8 cellular contexts compared by ENCODE assay signal in the genomic region with DNA sequence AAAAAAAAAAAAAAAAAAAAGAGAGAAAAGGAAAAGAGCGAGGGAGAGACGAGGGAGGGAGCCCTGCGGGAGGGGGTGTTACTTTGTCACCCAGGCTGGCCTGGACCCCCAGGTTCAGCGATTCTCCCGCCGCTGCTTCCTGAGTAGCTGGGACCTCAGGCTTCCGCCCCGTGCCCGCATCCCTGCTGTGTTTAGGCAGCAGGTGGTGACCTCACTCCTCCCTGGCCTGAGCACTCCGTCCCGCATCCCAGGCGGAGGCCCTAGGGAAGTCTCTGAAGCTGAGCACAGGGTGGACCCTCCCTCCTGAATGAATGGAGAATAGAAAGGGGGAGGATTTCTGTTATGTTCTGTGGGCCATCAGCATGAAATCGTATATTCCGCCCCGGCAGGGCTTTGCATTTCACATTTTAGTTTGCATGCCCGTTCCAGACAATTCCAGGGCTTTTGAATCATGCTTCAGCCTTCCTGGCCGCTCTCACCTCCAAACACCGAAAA. TPM values are rescaled to one million over a fixed set of nuclear protein-coding genes. Genes with fewer than 3 reads are reported as not detected.
DNase-seq lines count a peak whose midpoint lies in the region; ATAC-seq and TF ChIP-seq lines count a peak whose summit lies in the region.
"Not testable (repeated sequence)": the region's sequence is repeated elsewhere in the genome, so short reads cannot be mapped to it uniquely, and the experiment has no call there.

No MANE protein-coding gene starts in this region.

- H3F3A ChIP-seq in smooth muscle cell (ENCODE audit: low read depth), result not testable (repeated sequence)

- not testable (repeated sequence) for H3K9ac ChIP-seq in duodenal mucosa (ENCODE audit: low read depth in 1 of 2, low read length in 2 of 2); smooth muscle cell (ENCODE audit: low read depth)

- H3K9me3 ChIP-seq in OCI-LY7 (ENCODE audit: low read length); right cardiac atrium (ENCODE audit: control insufficient read depth, low read length); smooth muscle cell (replicated peaks; ENCODE audit: low read depth): not testable (repeated sequence)
- peaks cover 8 to 10% of the 10 kb centered on the region in 2 donors for H3K9me3 ChIP-seq in duodenal mucosa (ENCODE audit: control insufficient read depth in 1 of 2, low read length in 2 of 2)

- DNase-seq in AG04449 (ENCODE audit: low read depth, low spot score); OCI-LY7 (ENCODE audit: low spot score); naive B cell; smooth muscle cell (lab: John Stamatoyannopoulos, UW; ENCODE audit: unreplicated experiment): not testable (repeated sequence)
- DNase-seq in activated T-helper 1 cell treated with anti-CD3 and anti-CD28 coated beads, Interleukin-12 subunit alpha, Interleukin-12 subunit beta, Interleukin-2, Interleukin-4 antibody, amounts not matched to agents 30 ng/mL and 10 ng/mL and 1 ng/mL, durations not matched to agents 14 hours and 24 hours and 36 hours (ENCODE audit: low spot score), result peak; percentile 3
- DNase-seq in right cardiac atrium, result peak in 2 of 3 donors; percentile 24 to 69

- TSS peak; percentile 85 for BruUV-seq in OCI-LY7 (replicated peaks; lab: Mats Ljungman, UMichigan)

- peak overlapping the region; percentile 84 for H3K4me3 Mint-ChIP-seq in activated T-helper 1 cell treated with anti-CD3 and anti-CD28 coated beads, Interleukin-12 subunit alpha, Interleukin-12 subunit beta, Interleukin-2, Interleukin-4 antibody, amounts not matched to agents 30 ng/mL and 10 ng/mL and 1 ng/mL, durations not matched to agents 14 hours and 24 hours and 36 hours
- peak overlapping the region; percentile 88 to 98 (median 96) for H3K4me3 Mint-ChIP-seq in naive B cell

- intact Hi-C loops in OCI-LY7 (cut with micrococcal nuclease; ENCODE audit: unreplicated experiment), result loop anchor here (5.0 kb wide), 1 partner anchor 37 kb away; the partner anchor contains the start of gene ZNF701
- intact Hi-C loops in activated T-helper 1 cell treated with anti-CD3 and anti-CD28 coated beads, Interleukin-12 subunit alpha, Interleukin-12 subunit beta, Interleukin-2, Interleukin-4 antibody, amounts not matched to agents 30 ng/mL and 10 ng/mL and 1 ng/mL, durations not matched to agents 14 hours and 24 hours and 36 hours (cut with micrococcal nuclease), result loop anchor here (1.0 to 5.0 kb wide), 4 partner anchors 8 to 508 kb away; partner anchors contain the start of genes ZNF600, ZNF614 and ZNF808
- intact Hi-C loops in right cardiac atrium (cut with DNase I), result not testable (repeated sequence)

- H3K27me3 Mint-ChIP-seq in activated T-helper 1 cell treated with anti-CD3 and anti-CD28 coated beads, Interleukin-12 subunit alpha, Interleukin-12 subunit beta, Interleukin-2, Interleukin-4 antibody, amounts not matched to agents 30 ng/mL and 10 ng/mL and 1 ng/mL, durations not matched to agents 14 hours and 24 hours and 36 hours (ENCODE audit: insufficient read depth); naive B cell: not testable (repeated sequence)

- peaks cover 15% of the 10 kb centered on the region for H3K4me1 ChIP-seq in OCI-LY7 (ENCODE audit: insufficient read depth, low read length, poor library complexity, severe bottlenecking)
- H3K4me1 ChIP-seq in duodenal mucosa (ENCODE audit: control insufficient read depth in 1 of 2, insufficient read depth in 2 of 2, low read length in 2 of 2); right cardiac atrium (ENCODE audit: control insufficient read depth, insufficient read depth, low read length); smooth muscle cell (ENCODE audit: low read depth): not testable (repeated sequence)

- H3K27ac Mint-ChIP-seq in activated T-helper 1 cell treated with anti-CD3 and anti-CD28 coated beads, Interleukin-12 subunit alpha, Interleukin-12 subunit beta, Interleukin-2, Interleukin-4 antibody, amounts not matched to agents 30 ng/mL and 10 ng/mL and 1 ng/mL, durations not matched to agents 14 hours and 24 hours and 36 hours, result peak overlapping the region; percentile 88
- H3K27ac Mint-ChIP-seq in naive B cell, result peak overlapping the region in 4 of 6 donors; percentile 79 to 96 (median 94)

- TF ChIP-seq CTCF in AG04449 (IDR thresholded peaks at IDR 0.05; ENCODE audit: insufficient read depth, low read length, missing control alignments); OCI-LY7 (conservative IDR thresholded peaks at IDR 0.05; ENCODE audit: low read length); smooth muscle cell (IDR thresholded peaks at IDR 0.05; ENCODE audit: borderline replicate concordance, insufficient read depth, poor library complexity, severe bottlenecking): not testable (repeated sequence)

- 3% methylated on average over 18 of the region's 18 CpGs for WGBS in right cardiac atrium
- WGBS in smooth muscle cell (ENCODE audit: low lambda C conversion rate), result 5% methylated on average over 18 of the region's 18 CpGs

- H3K27ac ChIP-seq in OCI-LY7 (ENCODE audit: low read depth, low read length, poor library complexity, severe bottlenecking) (peak overlapping the region; percentile 76), right cardiac atrium (ENCODE audit: low read length) (peak overlapping the region; percentile 38)
- not testable (repeated sequence) for H3K27ac ChIP-seq in duodenal mucosa (ENCODE audit: low read depth, low read length); smooth muscle cell (ENCODE audit: low read depth)

- peaks cover 11% of the 10 kb centered on the region for H3K4me1 Mint-ChIP-seq in activated T-helper 1 cell treated with anti-CD3 and anti-CD28 coated beads, Interleukin-12 subunit alpha, Interleukin-12 subunit beta, Interleukin-2, Interleukin-4 antibody, amounts not matched to agents 30 ng/mL and 10 ng/mL and 1 ng/mL, durations not matched to agents 14 hours and 24 hours and 36 hours (ENCODE audit: low read depth)
- peaks cover 22 to 43% (median 33%) of the 10 kb centered on the region in 3 donors for H3K4me1 Mint-ChIP-seq in naive B cell

- POLR2A ChIA-PET in AG04449 (lab: Yijun Ruan, JAX); OCI-LY7 (lab: Charles Lee): not testable (repeated sequence)

- not testable (repeated sequence) for H2AFZ ChIP-seq in OCI-LY7 (ENCODE audit: low read length); smooth muscle cell (ENCODE audit: low read depth)

- peaks cover 51% of the 10 kb centered on the region for H3K36me3 ChIP-seq in OCI-LY7 (ENCODE audit: insufficient read depth, low read length)
- peaks cover 4 to 25% of the 10 kb centered on the region in 2 donors for H3K36me3 ChIP-seq in duodenal mucosa (ENCODE audit: control insufficient read depth in 1 of 2, insufficient read depth in 2 of 2, low read length in 2 of 2)
- not testable (repeated sequence) for H3K36me3 ChIP-seq in smooth muscle cell (ENCODE audit: low read depth)

- H3K9me3 Mint-ChIP-seq in activated T-helper 1 cell treated with anti-CD3 and anti-CD28 coated beads, Interleukin-12 subunit alpha, Interleukin-12 subunit beta, Interleukin-2, Interleukin-4 antibody, amounts not matched to agents 30 ng/mL and 10 ng/mL and 1 ng/mL, durations not matched to agents 14 hours and 24 hours and 36 hours, result peaks cover 18% of the 10 kb centered on the region
- peaks cover 0 to 15% (median 2%) of the 10 kb centered on the region in 7 donors for H3K9me3 Mint-ChIP-seq in naive B cell

- H3K9me2 ChIP-seq in OCI-LY7 (ENCODE audit: insufficient read depth, low read length), result not testable (repeated sequence)

- not testable (repeated sequence) for H4K20me1 ChIP-seq in OCI-LY7 (ENCODE audit: insufficient read depth, low read length)
- H4K20me1 ChIP-seq in smooth muscle cell (ENCODE audit: low read depth), result peaks cover 32% of the 10 kb centered on the region

- peaks cover 38% of the 10 kb centered on the region for H3K36me3 Mint-ChIP-seq in activated T-helper 1 cell treated with anti-CD3 and anti-CD28 coated beads, Interleukin-12 subunit alpha, Interleukin-12 subunit beta, Interleukin-2, Interleukin-4 antibody, amounts not matched to agents 30 ng/mL and 10 ng/mL and 1 ng/mL, durations not matched to agents 14 hours and 24 hours and 36 hours (ENCODE audit: low read depth)
- peaks cover 8 to 12% of the 10 kb centered on the region in 2 donors for H3K36me3 Mint-ChIP-seq in naive B cell

- CTCF ChIA-PET in AG04449 (lab: Yijun Ruan, JAX); OCI-LY7 (lab: Charles Lee; ENCODE audit: unreplicated experiment): not testable (repeated sequence)

- peak overlapping the region; percentile 66 for H3K4me3 ChIP-seq in AG04449 (ENCODE audit: low read depth, low read length)
- H3K4me3 ChIP-seq in OCI-LY7 (ENCODE audit: low read depth, low read length, poor library complexity, severe bottlenecking), result peak overlapping the region; percentile 79
- peak overlapping the region; percentile 50 to 66 for H3K4me3 ChIP-seq in duodenal mucosa (ENCODE audit: low read depth in 1 of 2, low read length in 2 of 2)
- peak overlapping the region; percentile 69 for H3K4me3 ChIP-seq in right cardiac atrium (ENCODE audit: low read length)
- peak overlapping the region; percentile 64 for H3K4me3 ChIP-seq in smooth muscle cell

- ATAC-seq in GM21723 (IDR thresholded peaks at IDR 0.05; ENCODE audit: unreplicated experiment) (peak; percentile 12), right cardiac atrium (peak in 1 of 2 donors; percentile 11), naive B cell (ENCODE audit: low read depth in 2 of 2) (peak; percentile 3 to 4)

- H3K4me2 ChIP-seq in OCI-LY7 (ENCODE audit: low read length) (peak overlapping the region; percentile 90), smooth muscle cell (peak overlapping the region; percentile 88)

- H3K27me3 ChIP-seq in duodenal mucosa (ENCODE audit: control insufficient read depth in 1 of 2, insufficient read depth in 2 of 2, low read length in 2 of 2); right cardiac atrium (ENCODE audit: control insufficient read depth, insufficient read depth); smooth muscle cell (ENCODE audit: low read depth): not testable (repeated sequence)

- H3K79me2 ChIP-seq in OCI-LY7 (ENCODE audit: insufficient read depth, low read depth, low read length), result peaks cover 59% of the 10 kb centered on the region
- H3K79me2 ChIP-seq in smooth muscle cell (ENCODE audit: low read depth), result peaks cover 52% of the 10 kb centered on the region

RNA-seq across cellular contexts. Expression of gene ZNF808, which starts 7.9 kb away (rescaled TPM):
- 26.9 and 46.6 TPM in 2 replicates for total RNA-seq in OCI-LY7 (2014; rRNA removed; shearing (Covaris generic))
- total RNA-seq in OCI-LY7 (2022) (29.2 and 33.7 TPM in 2 replicates), right cardiac atrium (10 to 100 TPM; 27.6 to 34.2 (median 30.3) TPM), smooth muscle cell (30.2 and 41.3 TPM in 2 replicates)
- total RNA-seq in activated T-helper 1 cell treated with anti-CD3 and anti-CD28 coated beads, Interleukin-12 subunit alpha, Interleukin-12 subunit beta, Interleukin-2, Interleukin-4 antibody, amounts not matched to agents 30 ng/mL and 10 ng/mL and 1 ng/mL, durations not matched to agents 14 hours and 24 hours and 36 hours, result 19.1 and 20.0 TPM in 2 replicates
- polyA plus RNA-seq in right cardiac atrium (9.0 TPM), naive B cell (ENCODE audit: low read depth in 6 of 6) (10 to 100 TPM in 2 of 6 donors, 1 to 10 TPM in 3, not detected in 1; 8.8 to 20.2 (median 9.7) TPM), smooth muscle cell (1.3 and 3.7 TPM in 2 replicates)

RNA-seq across cellular contexts. Expression of gene ZNF701, which starts 34.7 kb away (rescaled TPM):
- total RNA-seq in OCI-LY7 (2014; rRNA removed; shearing (Covaris generic)), result 18.0 and 18.1 TPM in 2 replicates
- total RNA-seq in OCI-LY7 (2022) (25.5 and 28.3 TPM in 2 replicates), right cardiac atrium (10 to 100 TPM; 16.2 to 19.7 (median 19.1) TPM), smooth muscle cell (10.0 and 11.3 TPM in 2 replicates)
- total RNA-seq in activated T-helper 1 cell treated with anti-CD3 and anti-CD28 coated beads, Interleukin-12 subunit alpha, Interleukin-12 subunit beta, Interleukin-2, Interleukin-4 antibody, amounts not matched to agents 30 ng/mL and 10 ng/mL and 1 ng/mL, durations not matched to agents 14 hours and 24 hours and 36 hours, result 16.0 and 18.3 TPM in 2 replicates
- polyA plus RNA-seq in right cardiac atrium (11.5 TPM), naive B cell (ENCODE audit: low read depth in 6 of 6) (10 to 100 TPM; 16.5 to 31.2 (median 18.6) TPM), smooth muscle cell (5.5 and 6.1 TPM in 2 replicates)
